In the genomic region with DNA sequence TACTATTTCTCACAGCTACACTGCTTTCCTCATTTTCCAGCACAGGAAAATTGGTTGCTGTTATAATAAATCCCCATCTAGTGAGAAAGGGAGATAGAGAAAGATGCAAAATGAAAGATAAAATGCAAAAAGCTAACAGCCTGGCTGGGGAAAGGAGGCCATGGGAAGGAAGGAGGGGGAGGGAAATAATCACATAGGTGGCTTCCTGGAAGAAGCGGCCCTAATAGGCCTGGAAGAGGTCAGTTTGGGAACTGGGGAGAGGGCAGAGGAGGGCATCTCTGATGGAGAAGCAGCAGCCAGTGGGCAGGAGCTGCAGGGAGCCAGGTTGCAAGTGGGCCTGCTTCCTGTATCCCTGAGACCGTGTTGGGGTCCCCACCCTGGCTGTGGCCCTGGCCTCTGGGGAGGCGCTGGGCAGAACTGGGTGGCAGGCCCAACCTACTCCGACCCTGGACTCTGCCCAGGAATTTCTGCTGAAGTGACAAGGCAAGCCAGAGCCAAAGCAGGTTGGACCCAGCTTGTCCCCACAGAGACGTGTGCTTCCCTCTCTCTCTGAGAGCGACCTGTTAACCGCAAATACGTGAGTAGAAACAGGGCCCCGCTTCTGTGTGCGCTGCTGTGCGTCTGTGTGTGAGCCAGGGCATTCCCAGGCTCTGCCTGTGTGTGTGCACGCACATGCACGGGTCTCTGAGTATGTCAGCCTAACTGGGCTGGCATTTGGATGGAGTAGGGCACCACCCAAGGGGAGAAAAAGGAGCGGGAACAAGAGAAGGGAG, we compare ENCODE assay signal across 1 cellular context.
TF ChIP-seq lines count a peak whose summit lies in the region.

No MANE protein-coding gene starts in this region.

TF ChIP-seq in HepG2, 621 proteins besides CTCF, POLR2A, EP300 and RAD21 (continued from another document and continues in another):
- TF ChIP-seq, protein P1, sequence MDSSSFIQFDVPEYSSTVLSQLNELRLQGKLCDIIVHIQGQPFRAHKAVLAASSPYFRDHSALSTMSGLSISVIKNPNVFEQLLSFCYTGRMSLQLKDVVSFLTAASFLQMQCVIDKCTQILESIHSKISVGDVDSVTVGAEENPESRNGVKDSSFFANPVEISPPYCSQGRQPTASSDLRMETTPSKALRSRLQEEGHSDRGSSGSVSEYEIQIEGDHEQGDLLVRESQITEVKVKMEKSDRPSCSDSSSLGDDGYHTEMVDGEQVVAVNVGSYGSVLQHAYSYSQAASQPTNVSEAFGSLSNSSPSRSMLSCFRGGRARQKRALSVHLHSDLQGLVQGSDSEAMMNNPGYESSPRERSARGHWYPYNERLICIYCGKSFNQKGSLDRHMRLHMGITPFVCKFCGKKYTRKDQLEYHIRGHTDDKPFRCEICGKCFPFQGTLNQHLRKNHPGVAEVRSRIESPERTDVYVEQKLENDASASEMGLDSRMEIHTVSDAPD (CRISPR knock-in tag; IDR thresholded peaks at IDR 0.05) = peak; percentile 45; the same call in 1 of the 2 replicates
- TF ChIP-seq BCL6 (CRISPR knock-in tag; IDR thresholded peaks at IDR 0.05) = peak; percentile 69; the same call in 1 of the 2 replicates
- TF ChIP-seq, protein P2, sequence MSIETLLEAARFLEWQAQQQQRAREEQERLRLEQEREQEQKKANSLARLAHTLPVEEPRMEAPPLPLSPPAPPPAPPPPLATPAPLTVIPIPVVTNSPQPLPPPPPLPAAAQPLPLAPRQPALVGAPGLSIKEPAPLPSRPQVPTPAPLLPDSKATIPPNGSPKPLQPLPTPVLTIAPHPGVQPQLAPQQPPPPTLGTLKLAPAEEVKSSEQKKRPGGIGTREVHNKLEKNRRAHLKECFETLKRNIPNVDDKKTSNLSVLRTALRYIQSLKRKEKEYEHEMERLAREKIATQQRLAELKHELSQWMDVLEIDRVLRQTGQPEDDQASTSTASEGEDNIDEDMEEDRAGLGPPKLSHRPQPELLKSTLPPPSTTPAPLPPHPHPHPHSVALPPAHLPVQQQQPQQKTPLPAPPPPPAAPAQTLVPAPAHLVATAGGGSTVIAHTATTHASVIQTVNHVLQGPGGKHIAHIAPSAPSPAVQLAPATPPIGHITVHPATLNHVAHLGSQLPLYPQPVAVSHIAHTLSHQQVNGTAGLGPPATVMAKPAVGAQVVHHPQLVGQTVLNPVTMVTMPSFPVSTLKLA (IDR thresholded peaks at IDR 0.05) = no peak
- no peak for TF ChIP-seq ZNF660 (CRISPR knock-in tag; IDR thresholded peaks at IDR 0.05; ENCODE audit: borderline replicate concordance, low read depth)
- 0 out of 2 replicates have a peak, but pooled peaks have one; percentile 19 for TF ChIP-seq ZNF572 (CRISPR knock-in tag; IDR thresholded peaks at IDR 0.05)
- TF ChIP-seq SMAD3 (CRISPR knock-in tag; IDR thresholded peaks at IDR 0.05) = no peak
- TF ChIP-seq MAZ (IDR thresholded peaks at IDR 0.05; ENCODE audit: borderline replicate concordance, low read depth, low read length) = no peak
- TF ChIP-seq MAZ (CRISPR knock-in tag; IDR thresholded peaks at IDR 0.05; ENCODE audit: low read depth) = no peak
- TF ChIP-seq ZNF235 (CRISPR knock-in tag; IDR thresholded peaks at IDR 0.05; ENCODE audit: borderline replicate concordance) = no peak
- peak; percentile 62; the same call in 1 of the 2 replicates for TF ChIP-seq CBFB (CRISPR knock-in tag; IDR thresholded peaks at IDR 0.05)
- TF ChIP-seq, protein P3, sequence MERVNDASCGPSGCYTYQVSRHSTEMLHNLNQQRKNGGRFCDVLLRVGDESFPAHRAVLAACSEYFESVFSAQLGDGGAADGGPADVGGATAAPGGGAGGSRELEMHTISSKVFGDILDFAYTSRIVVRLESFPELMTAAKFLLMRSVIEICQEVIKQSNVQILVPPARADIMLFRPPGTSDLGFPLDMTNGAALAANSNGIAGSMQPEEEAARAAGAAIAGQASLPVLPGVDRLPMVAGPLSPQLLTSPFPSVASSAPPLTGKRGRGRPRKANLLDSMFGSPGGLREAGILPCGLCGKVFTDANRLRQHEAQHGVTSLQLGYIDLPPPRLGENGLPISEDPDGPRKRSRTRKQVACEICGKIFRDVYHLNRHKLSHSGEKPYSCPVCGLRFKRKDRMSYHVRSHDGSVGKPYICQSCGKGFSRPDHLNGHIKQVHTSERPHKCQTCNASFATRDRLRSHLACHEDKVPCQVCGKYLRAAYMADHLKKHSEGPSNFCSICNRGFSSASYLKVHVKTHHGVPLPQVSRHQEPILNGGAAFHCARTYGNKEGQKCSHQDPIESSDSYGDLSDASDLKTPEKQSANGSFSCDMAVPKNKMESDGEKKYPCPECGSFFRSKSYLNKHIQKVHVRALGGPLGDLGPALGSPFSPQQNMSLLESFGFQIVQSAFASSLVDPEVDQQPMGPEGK (CRISPR knock-in tag; IDR thresholded peaks at IDR 0.05) = 0 out of 2 replicates have a peak, but pooled peaks have one; percentile 20
- no peak for TF ChIP-seq NFYB (CRISPR knock-in tag; IDR thresholded peaks at IDR 0.05)
- no peak for TF ChIP-seq ZC3H4 (CRISPR knock-in tag; IDR thresholded peaks at IDR 0.05; ENCODE audit: borderline replicate concordance)
- no peak for TF ChIP-seq STAT5B (CRISPR knock-in tag; IDR thresholded peaks at IDR 0.05)
- no peak for TF ChIP-seq ARNT (IDR thresholded peaks at IDR 0.05)
- TF ChIP-seq, protein P4, sequence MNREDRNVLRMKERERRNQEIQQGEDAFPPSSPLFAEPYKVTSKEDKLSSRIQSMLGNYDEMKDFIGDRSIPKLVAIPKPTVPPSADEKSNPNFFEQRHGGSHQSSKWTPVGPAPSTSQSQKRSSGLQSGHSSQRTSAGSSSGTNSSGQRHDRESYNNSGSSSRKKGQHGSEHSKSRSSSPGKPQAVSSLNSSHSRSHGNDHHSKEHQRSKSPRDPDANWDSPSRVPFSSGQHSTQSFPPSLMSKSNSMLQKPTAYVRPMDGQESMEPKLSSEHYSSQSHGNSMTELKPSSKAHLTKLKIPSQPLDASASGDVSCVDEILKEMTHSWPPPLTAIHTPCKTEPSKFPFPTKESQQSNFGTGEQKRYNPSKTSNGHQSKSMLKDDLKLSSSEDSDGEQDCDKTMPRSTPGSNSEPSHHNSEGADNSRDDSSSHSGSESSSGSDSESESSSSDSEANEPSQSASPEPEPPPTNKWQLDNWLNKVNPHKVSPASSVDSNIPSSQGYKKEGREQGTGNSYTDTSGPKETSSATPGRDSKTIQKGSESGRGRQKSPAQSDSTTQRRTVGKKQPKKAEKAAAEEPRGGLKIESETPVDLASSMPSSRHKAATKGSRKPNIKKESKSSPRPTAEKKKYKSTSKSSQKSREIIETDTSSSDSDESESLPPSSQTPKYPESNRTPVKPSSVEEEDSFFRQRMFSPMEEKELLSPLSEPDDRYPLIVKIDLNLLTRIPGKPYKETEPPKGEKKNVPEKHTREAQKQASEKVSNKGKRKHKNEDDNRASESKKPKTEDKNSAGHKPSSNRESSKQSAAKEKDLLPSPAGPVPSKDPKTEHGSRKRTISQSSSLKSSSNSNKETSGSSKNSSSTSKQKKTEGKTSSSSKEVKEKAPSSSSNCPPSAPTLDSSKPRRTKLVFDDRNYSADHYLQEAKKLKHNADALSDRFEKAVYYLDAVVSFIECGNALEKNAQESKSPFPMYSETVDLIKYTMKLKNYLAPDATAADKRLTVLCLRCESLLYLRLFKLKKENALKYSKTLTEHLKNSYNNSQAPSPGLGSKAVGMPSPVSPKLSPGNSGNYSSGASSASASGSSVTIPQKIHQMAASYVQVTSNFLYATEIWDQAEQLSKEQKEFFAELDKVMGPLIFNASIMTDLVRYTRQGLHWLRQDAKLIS (CRISPR knock-in tag; IDR thresholded peaks at IDR 0.05) = no peak
- no peak for TF ChIP-seq SNRNP70 (IDR thresholded peaks at IDR 0.05; ENCODE audit: low read depth, low read length)
- TF ChIP-seq, protein P5, sequence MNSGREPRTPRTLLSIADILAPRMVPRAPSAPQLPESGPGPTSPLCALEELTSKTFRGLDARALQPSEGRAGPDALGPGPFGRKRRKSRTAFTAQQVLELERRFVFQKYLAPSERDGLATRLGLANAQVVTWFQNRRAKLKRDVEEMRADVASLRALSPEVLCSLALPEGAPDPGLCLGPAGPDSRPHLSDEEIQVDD (CRISPR knock-in tag; IDR thresholded peaks at IDR 0.05; ENCODE audit: borderline replicate concordance) = no peak
- TF ChIP-seq FOSL1 (CRISPR knock-in tag; IDR thresholded peaks at IDR 0.05; ENCODE audit: borderline replicate concordance) = no peak
- 0 out of 2 replicates have a peak, but pooled peaks have one; percentile 20 for TF ChIP-seq KDM6A (CRISPR knock-in tag; IDR thresholded peaks at IDR 0.05; ENCODE audit: low read depth)
- no peak for TF ChIP-seq ZNF777 (CRISPR knock-in tag; IDR thresholded peaks at IDR 0.05)
- TF ChIP-seq NFE2 (CRISPR knock-in tag; IDR thresholded peaks at IDR 0.05) = no peak
- peak; percentile 34; the same call in 1 of the 2 replicates for TF ChIP-seq RXRB (CRISPR knock-in tag; IDR thresholded peaks at IDR 0.05; ENCODE audit: borderline replicate concordance)
- TF ChIP-seq, protein P6, sequence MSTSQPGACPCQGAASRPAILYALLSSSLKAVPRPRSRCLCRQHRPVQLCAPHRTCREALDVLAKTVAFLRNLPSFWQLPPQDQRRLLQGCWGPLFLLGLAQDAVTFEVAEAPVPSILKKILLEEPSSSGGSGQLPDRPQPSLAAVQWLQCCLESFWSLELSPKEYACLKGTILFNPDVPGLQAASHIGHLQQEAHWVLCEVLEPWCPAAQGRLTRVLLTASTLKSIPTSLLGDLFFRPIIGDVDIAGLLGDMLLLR (CRISPR knock-in tag; IDR thresholded peaks at IDR 0.05) = no peak
- TF ChIP-seq ZKSCAN1 (IDR thresholded peaks at IDR 0.05; ENCODE audit: low read length) = no peak
- peak; percentile 38; the same call in 1 of the 2 replicates for TF ChIP-seq HNF4G (IDR thresholded peaks at IDR 0.05; ENCODE audit: borderline replicate concordance, low read depth, low read length)
- TF ChIP-seq HNF4G (CRISPR knock-in tag; IDR thresholded peaks at IDR 0.05; ENCODE audit: borderline replicate concordance, low read depth) = peak; percentile 82; the same call in 1 of the 2 replicates
- no peak for TF ChIP-seq MTF2 (CRISPR knock-in tag; IDR thresholded peaks at IDR 0.05; ENCODE audit: borderline replicate concordance)
- peak; percentile 46; the same call in 1 of the 2 replicates for TF ChIP-seq ZNF558 (CRISPR knock-in tag; IDR thresholded peaks at IDR 0.05; ENCODE audit: borderline replicate concordance)
- TF ChIP-seq, protein P7, sequence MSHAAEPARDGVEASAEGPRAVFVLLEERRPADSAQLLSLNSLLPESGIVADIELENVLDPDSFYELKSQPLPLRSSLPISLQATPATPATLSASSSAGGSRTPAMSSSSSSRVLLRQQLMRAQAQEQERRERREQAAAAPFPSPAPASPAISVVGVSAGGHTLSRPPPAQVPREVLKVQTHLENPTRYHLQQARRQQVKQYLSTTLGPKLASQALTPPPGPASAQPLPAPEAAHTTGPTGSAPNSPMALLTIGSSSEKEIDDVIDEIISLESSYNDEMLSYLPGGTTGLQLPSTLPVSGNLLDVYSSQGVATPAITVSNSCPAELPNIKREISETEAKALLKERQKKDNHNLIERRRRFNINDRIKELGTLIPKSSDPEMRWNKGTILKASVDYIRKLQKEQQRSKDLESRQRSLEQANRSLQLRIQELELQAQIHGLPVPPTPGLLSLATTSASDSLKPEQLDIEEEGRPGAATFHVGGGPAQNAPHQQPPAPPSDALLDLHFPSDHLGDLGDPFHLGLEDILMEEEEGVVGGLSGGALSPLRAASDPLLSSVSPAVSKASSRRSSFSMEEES (CRISPR knock-in tag; IDR thresholded peaks at IDR 0.05) = no peak; the same call in 1 of the 2 replicates
- TF ChIP-seq, protein P8, sequence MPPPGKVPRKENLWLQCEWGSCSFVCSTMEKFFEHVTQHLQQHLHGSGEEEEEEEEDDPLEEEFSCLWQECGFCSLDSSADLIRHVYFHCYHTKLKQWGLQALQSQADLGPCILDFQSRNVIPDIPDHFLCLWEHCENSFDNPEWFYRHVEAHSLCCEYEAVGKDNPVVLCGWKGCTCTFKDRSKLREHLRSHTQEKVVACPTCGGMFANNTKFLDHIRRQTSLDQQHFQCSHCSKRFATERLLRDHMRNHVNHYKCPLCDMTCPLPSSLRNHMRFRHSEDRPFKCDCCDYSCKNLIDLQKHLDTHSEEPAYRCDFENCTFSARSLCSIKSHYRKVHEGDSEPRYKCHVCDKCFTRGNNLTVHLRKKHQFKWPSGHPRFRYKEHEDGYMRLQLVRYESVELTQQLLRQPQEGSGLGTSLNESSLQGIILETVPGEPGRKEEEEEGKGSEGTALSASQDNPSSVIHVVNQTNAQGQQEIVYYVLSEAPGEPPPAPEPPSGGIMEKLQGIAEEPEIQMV (CRISPR knock-in tag; IDR thresholded peaks at IDR 0.05; ENCODE audit: low read depth) = no peak; the same call in 1 of the 2 replicates
- TF ChIP-seq ELF4 (CRISPR knock-in tag; IDR thresholded peaks at IDR 0.05; ENCODE audit: borderline replicate concordance) = no peak
- TF ChIP-seq, protein P9, sequence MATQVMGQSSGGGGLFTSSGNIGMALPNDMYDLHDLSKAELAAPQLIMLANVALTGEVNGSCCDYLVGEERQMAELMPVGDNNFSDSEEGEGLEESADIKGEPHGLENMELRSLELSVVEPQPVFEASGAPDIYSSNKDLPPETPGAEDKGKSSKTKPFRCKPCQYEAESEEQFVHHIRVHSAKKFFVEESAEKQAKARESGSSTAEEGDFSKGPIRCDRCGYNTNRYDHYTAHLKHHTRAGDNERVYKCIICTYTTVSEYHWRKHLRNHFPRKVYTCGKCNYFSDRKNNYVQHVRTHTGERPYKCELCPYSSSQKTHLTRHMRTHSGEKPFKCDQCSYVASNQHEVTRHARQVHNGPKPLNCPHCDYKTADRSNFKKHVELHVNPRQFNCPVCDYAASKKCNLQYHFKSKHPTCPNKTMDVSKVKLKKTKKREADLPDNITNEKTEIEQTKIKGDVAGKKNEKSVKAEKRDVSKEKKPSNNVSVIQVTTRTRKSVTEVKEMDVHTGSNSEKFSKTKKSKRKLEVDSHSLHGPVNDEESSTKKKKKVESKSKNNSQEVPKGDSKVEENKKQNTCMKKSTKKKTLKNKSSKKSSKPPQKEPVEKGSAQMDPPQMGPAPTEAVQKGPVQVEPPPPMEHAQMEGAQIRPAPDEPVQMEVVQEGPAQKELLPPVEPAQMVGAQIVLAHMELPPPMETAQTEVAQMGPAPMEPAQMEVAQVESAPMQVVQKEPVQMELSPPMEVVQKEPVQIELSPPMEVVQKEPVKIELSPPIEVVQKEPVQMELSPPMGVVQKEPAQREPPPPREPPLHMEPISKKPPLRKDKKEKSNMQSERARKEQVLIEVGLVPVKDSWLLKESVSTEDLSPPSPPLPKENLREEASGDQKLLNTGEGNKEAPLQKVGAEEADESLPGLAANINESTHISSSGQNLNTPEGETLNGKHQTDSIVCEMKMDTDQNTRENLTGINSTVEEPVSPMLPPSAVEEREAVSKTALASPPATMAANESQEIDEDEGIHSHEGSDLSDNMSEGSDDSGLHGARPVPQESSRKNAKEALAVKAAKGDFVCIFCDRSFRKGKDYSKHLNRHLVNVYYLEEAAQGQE (IDR thresholded peaks at IDR 0.05; ENCODE audit: borderline replicate concordance in 1 of 2, low read depth in 1 of 2, low read length in 2 of 2) = no peak
- peak; percentile 84; the same call in 1 of the 2 replicates for TF ChIP-seq ZNF264 (CRISPR knock-in tag; IDR thresholded peaks at IDR 0.05)
- peak; percentile 66; the same call in 1 of the 2 replicates for TF ChIP-seq ZNF343 (CRISPR knock-in tag; IDR thresholded peaks at IDR 0.05)
- TF ChIP-seq ZNF180 (CRISPR knock-in tag; IDR thresholded peaks at IDR 0.05; ENCODE audit: borderline replicate concordance, low read depth) = no peak
- TF ChIP-seq, protein P10, sequence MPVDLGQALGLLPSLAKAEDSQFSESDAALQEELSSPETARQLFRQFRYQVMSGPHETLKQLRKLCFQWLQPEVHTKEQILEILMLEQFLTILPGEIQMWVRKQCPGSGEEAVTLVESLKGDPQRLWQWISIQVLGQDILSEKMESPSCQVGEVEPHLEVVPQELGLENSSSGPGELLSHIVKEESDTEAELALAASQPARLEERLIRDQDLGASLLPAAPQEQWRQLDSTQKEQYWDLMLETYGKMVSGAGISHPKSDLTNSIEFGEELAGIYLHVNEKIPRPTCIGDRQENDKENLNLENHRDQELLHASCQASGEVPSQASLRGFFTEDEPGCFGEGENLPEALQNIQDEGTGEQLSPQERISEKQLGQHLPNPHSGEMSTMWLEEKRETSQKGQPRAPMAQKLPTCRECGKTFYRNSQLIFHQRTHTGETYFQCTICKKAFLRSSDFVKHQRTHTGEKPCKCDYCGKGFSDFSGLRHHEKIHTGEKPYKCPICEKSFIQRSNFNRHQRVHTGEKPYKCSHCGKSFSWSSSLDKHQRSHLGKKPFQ (CRISPR knock-in tag; IDR thresholded peaks at IDR 0.05; ENCODE audit: insufficient replicate concordance) = no peak
